ENCODE assay signal across 8 cellular contexts in genomic region chr2:71129114-71129890, GRCh38. TPM values are rescaled to one million over a fixed set of nuclear protein-coding genes. Genes with fewer than 3 reads are reported as not detected.
DNase-seq lines count a peak whose midpoint lies in the region; ATAC-seq lines count a peak whose summit lies in the region.

No MANE protein-coding gene starts in this region.

- H3K27me3 ChIP-seq in effector memory CD4-positive, alpha-beta T cell (replicated peaks; ENCODE audit: control insufficient read depth, insufficient read depth, low read length, poor library complexity, severe bottlenecking), result no peaks in the 10 kb centered on the region
- H3K27me3 ChIP-seq in neuron (ENCODE audit: insufficient read depth, low read length), result no peaks in the 10 kb centered on the region

- no peak for ATAC-seq in HG03565 (IDR thresholded peaks at IDR 0.05; ENCODE audit: unreplicated experiment)
- ATAC-seq in HG03571 (IDR thresholded peaks at IDR 0.05; ENCODE audit: unreplicated experiment), result no peak

- H2AFZ ChIP-seq in neuron (ENCODE audit: low read depth, low read length), result peak overlapping the region; percentile 86

- peaks cover 13% of the 10 kb centered on the region for H3K36me3 ChIP-seq in effector memory CD4-positive, alpha-beta T cell (ENCODE audit: control insufficient read depth, insufficient read depth, low read length)
- peaks cover 20% of the 10 kb centered on the region for H3K36me3 ChIP-seq in neuron (ENCODE audit: insufficient read depth, low read length)

- H3K4me1 ChIP-seq in effector memory CD4-positive, alpha-beta T cell (ENCODE audit: control insufficient read depth, insufficient read depth, low read length, poor library complexity, severe bottlenecking), result peaks cover 27% of the 10 kb centered on the region
- H3K4me1 ChIP-seq in neuron (ENCODE audit: insufficient read depth, low read length), result peaks cover 21% of the 10 kb centered on the region

- H3K9me3 ChIP-seq in effector memory CD4-positive, alpha-beta T cell (ENCODE audit: control insufficient read depth, low read length), result no peaks in the 10 kb centered on the region
- H3K9me3 ChIP-seq in neuron (ENCODE audit: low read length), result no peaks in the 10 kb centered on the region

- H3K4me3 ChIP-seq in Jurkat, Clone E6-1 (ENCODE audit: low read length), result peak overlapping the region; percentile 91
- H3K4me3 ChIP-seq in effector memory CD4-positive, alpha-beta T cell (ENCODE audit: insufficient read depth, low read depth, low read length, poor library complexity, severe bottlenecking), result peak overlapping the region; percentile 92
- peak overlapping the region; percentile 84 for H3K4me3 ChIP-seq in neuron (ENCODE audit: low read length)

- DNase-seq in EL (peak; percentile 16), SW 1271 (lab: John Stamatoyannopoulos, UW) (no peak), NCI-H1436 treated with DMSO at 0.1 percent for 48 hours (lab: John Stamatoyannopoulos, UW) (no peak)
- no peak for DNase-seq in Jurkat, Clone E6-1 (ENCODE audit: low read depth, low spot score)
- no peak for DNase-seq in effector memory CD4-positive, alpha-beta T cell

- peak overlapping the region; percentile 77 for H3K27ac ChIP-seq in effector memory CD4-positive, alpha-beta T cell (ENCODE audit: insufficient read depth, low read length, poor library complexity, severe bottlenecking)

RNA-seq across cellular contexts. Expression of gene MCEE, which starts 0.7 kb away (rescaled TPM):
- 18.3 TPM for polyA plus RNA-seq in Jurkat, Clone E6-1 (2012; ENCODE audit: insufficient read depth, insufficient read length)

RNA-seq across cellular contexts. Expression of gene MPHOSPH10, which starts 1.1 kb away (rescaled TPM):
- 40.6 TPM for polyA plus RNA-seq in Jurkat, Clone E6-1 (2012; ENCODE audit: insufficient read depth, insufficient read length)
